In genomic region chr11:87392665-87393064, GRCh38 we compare ENCODE assay signal across 28 cellular contexts.
"Had no signal": no experiment of that assay in that cellular context is flagged by ENCODE, and none has a peak within 500 bp of the region (broad histone marks: within the 10 kb centered on the region; RNA-seq: fewer than 3 reads in every experiment).

No MANE protein-coding gene starts in this region.

- H3K4me3 ChIP-seq: colonic mucosa, coronary artery, dorsolateral prefrontal cortex, esophagus muscularis mucosa, esophagus squamous epithelium, gastrocnemius medialis, gastroesophageal sphincter, heart right ventricle had no signal

- H3K27me3 Mint-ChIP-seq: dendritic cell treated with granulocyte-macrophage colony-stimulating factor and Interleukin-4, amounts not matched to agents 40 ng/mL and 50 ng/mL, for 4 days had no signal

- H3K27me3 ChIP-seq: colonic mucosa, dorsolateral prefrontal cortex, esophagus muscularis mucosa, esophagus squamous epithelium, foreskin keratinocyte, gastrocnemius medialis, gastroesophageal sphincter, heart right ventricle had no signal

- H3K27ac Mint-ChIP-seq: dendritic cell treated with granulocyte-macrophage colony-stimulating factor and Interleukin-4, amounts not matched to agents 40 ng/mL and 50 ng/mL, for 4 days; effector memory CD8-positive, alpha-beta T cell; endodermal cell had no signal

- H3K4me1 ChIP-seq: colonic mucosa, esophagus muscularis mucosa, esophagus squamous epithelium, foreskin keratinocyte, gastrocnemius medialis, gastroesophageal sphincter had no signal

- H3K4me1 Mint-ChIP-seq: endodermal cell had no signal

- H3K4me3 Mint-ChIP-seq: dendritic cell treated with granulocyte-macrophage colony-stimulating factor and Interleukin-4, amounts not matched to agents 40 ng/mL and 50 ng/mL, for 4 days; effector memory CD8-positive, alpha-beta T cell; endodermal cell had no signal

- DNase-seq: colonic mucosa; cortex of kidney; dermis blood vessel endothelial cell; dorsolateral prefrontal cortex; effector CD4-positive, alpha-beta T cell; effector CD8-positive, alpha-beta T cell; effector memory CD4-positive, alpha-beta T cell; effector memory CD8-positive, alpha-beta T cell; endodermal cell; erythroblast; esophagus squamous epithelium; foreskin fibroblast; foreskin keratinocyte; foreskin melanocyte; gastrocnemius medialis; glutamatergic neuron; head of caudate nucleus; heart right ventricle had no signal

- ATAC-seq: effector memory CD8-positive, alpha-beta T cell; esophagus mucosa; foreskin keratinocyte; gastrocnemius medialis; gastroesophageal sphincter; heart right ventricle had no signal

- H3K9me3 ChIP-seq: colonic mucosa, esophagus squamous epithelium, gastrocnemius medialis had no signal

- H3K27ac ChIP-seq: colonic mucosa, dorsolateral prefrontal cortex, epithelial cell of prostate, esophagus muscularis mucosa, esophagus squamous epithelium, foreskin keratinocyte, gastrocnemius medialis, gastroesophageal sphincter had no signal

- FAIRE-seq: colon, endometrium, endothelial cell of umbilical vein, frontal cortex had no signal

- H3K36me3 ChIP-seq: colonic mucosa, esophagus muscularis mucosa, esophagus squamous epithelium, gastrocnemius medialis, gastroesophageal sphincter, heart right ventricle had no signal
